ENCODE assay signal across 8 cellular contexts in genomic region chr11:69640995-69641581, GRCh38. TPM values are rescaled to one million over a fixed set of nuclear protein-coding genes. Genes with fewer than 3 reads are reported as not detected.
DNase-seq lines count a peak whose midpoint lies in the region; ATAC-seq and TF ChIP-seq lines count a peak whose summit lies in the region.

CCND1 (plus strand) TSS chr11:69641156; CDS start chr11:69641314, 158 bp downstream.

- H3K4me1 ChIP-seq in GM23248 (ENCODE audit: insufficient read depth) (peaks cover 13% of the 10 kb centered on the region; the same call in 1 of the 2 replicates), OCI-LY3 (ENCODE audit: low read length) (peaks cover 7% of the 10 kb centered on the region), adipocyte (ENCODE audit: control insufficient read depth, insufficient read depth, low read length) (peaks cover 43% of the 10 kb centered on the region), heart left ventricle (peaks cover 8 to 76% (median 66%) of the 10 kb centered on the region in 12 donors), osteoblast (ENCODE audit: insufficient read depth, low read length) (peaks cover 54% of the 10 kb centered on the region)

- peak; percentile 39 for TF ChIP-seq CTCF in AG10803 (conservative IDR thresholded peaks at IDR 0.05; ENCODE audit: low read length)
- TF ChIP-seq CTCF in OCI-LY3 (IDR thresholded peaks at IDR 0.05; ENCODE audit: low read depth, low read length): no peak
- TF ChIP-seq CTCF in heart left ventricle (IDR thresholded peaks at IDR 0.05): peak in 6 of 12 donors; percentile 8 to 39 (median 23)
- peak; percentile 22 for TF ChIP-seq CTCF in osteoblast (IDR thresholded peaks at IDR 0.05; ENCODE audit: extremely low read depth, low read depth, low read length)

- H3K9me3 ChIP-seq in GM23248 (ENCODE audit: low read depth): no peaks in the 10 kb centered on the region
- no peaks in the 10 kb centered on the region for H3K9me3 ChIP-seq in OCI-LY3 (ENCODE audit: insufficient read depth, low read length)
- no peaks in the 10 kb centered on the region for H3K9me3 ChIP-seq in adipocyte (ENCODE audit: control insufficient read depth, low read length)
- H3K9me3 ChIP-seq in heart left ventricle: no peaks in the 10 kb centered on the region
- H3K9me3 ChIP-seq in osteoblast (ENCODE audit: low read depth, low read length): no peaks in the 10 kb centered on the region

- 0 to 2% methylated on average over 41 to 43 of the region's 49 CpGs for WGBS in GM23248 (ENCODE audit: low coverage in 1 of 2, low lambda C conversion rate in 2 of 2, missing lambda C conversion rate in 2 of 2), 2 experiments
- WGBS in heart left ventricle, 4 donors: 0 to 1% (median 0%) methylated on average over 36 to 49 of the region's 49 CpGs

- H3K9me2 ChIP-seq in GM23248 (ENCODE audit: insufficient read depth): no peaks in the 10 kb centered on the region

- intact Hi-C loops in heart left ventricle (cut with DNase I): loop anchor here (1.0 to 10.0 kb wide), 14 partner anchors 144 to 716 kb away; partner anchors contain the start of gene MYEOV (in 3 of the 10)

- ATAC-seq in heart left ventricle: peak; percentile 38 to 62 (median 54)

- no peaks in the 10 kb centered on the region for H3K27me3 ChIP-seq in GM23248 (replicated peaks; ENCODE audit: insufficient read depth)
- peaks cover 6% of the 10 kb centered on the region; the same call in 1 of the 2 replicates for H3K27me3 ChIP-seq in OCI-LY3 (ENCODE audit: low read depth, low read length)
- H3K27me3 ChIP-seq in adipocyte (replicated peaks; ENCODE audit: control insufficient read depth, insufficient read depth, low read length): no peaks in the 10 kb centered on the region
- peaks cover 0 to 57% (median 0%) of the 10 kb centered on the region in 9 donors for H3K27me3 ChIP-seq in heart left ventricle
- no peaks in the 10 kb centered on the region for H3K27me3 ChIP-seq in osteoblast (ENCODE audit: insufficient read depth, low read length)

- H3K79me2 ChIP-seq in GM23248 (ENCODE audit: insufficient read depth) (peaks cover 66% of the 10 kb centered on the region), OCI-LY3 (ENCODE audit: low read length) (peaks cover 27% of the 10 kb centered on the region), osteoblast (ENCODE audit: insufficient read depth, low read length) (peaks cover 58% of the 10 kb centered on the region)

- H3K27ac ChIP-seq in GM23248: peak within 1 kb of the TSS; percentile 97
- peak within 1 kb of the TSS; percentile 73 for H3K27ac ChIP-seq in OCI-LY3 (ENCODE audit: low read length)
- H3K27ac ChIP-seq in heart left ventricle: peak within 1 kb of the TSS; percentile 89 to 100 (median 97)
- H3K27ac ChIP-seq in osteoblast (ENCODE audit: low read depth, low read length): peak within 1 kb of the TSS; percentile 97

- H4K20me1 ChIP-seq in GM23248 (ENCODE audit: insufficient read depth) (no peaks in the 10 kb centered on the region), OCI-LY3 (ENCODE audit: insufficient read depth, low read length) (peaks cover 11% of the 10 kb centered on the region), osteoblast (ENCODE audit: insufficient read depth, low read length) (peaks cover 32% of the 10 kb centered on the region)

- H3F3A ChIP-seq in GM23248 (ENCODE audit: insufficient read depth): peaks cover 26% of the 10 kb centered on the region

- TF ChIP-seq POLR2A in heart left ventricle (IDR thresholded peaks at IDR 0.05) (peak; percentile 19 to 92), erythroblast (IDR thresholded peaks at IDR 0.05; ENCODE audit: low read length) (no peak)

- H2AFZ ChIP-seq in GM23248: peak within 1 kb of the TSS; percentile 68
- peak within 1 kb of the TSS; percentile 76 for H2AFZ ChIP-seq in OCI-LY3 (ENCODE audit: low read depth, low read length)
- H2AFZ ChIP-seq in osteoblast (ENCODE audit: low read length): peak within 1 kb of the TSS; percentile 82

- DNase-seq in AG10803 (ENCODE audit: low read depth) (peak; percentile 92), GM23248 (peak; percentile 96), adipocyte (ENCODE audit: low read depth) (peak; percentile 94), heart left ventricle (peak; percentile 81 to 85 (median 83)), osteoblast (ENCODE audit: insufficient read length, low spot score, missing footprints) (peak; percentile 99), activated gamma-delta T cell treated with Interleukin-2 at 50 U/mL for 16 hours (no peak), erythroblast (lab: John Stamatoyannopoulos, UW) (no peak)

- H3K4me2 ChIP-seq in GM23248 (ENCODE audit: unreplicated experiment): peak within 1 kb of the TSS; percentile 100
- H3K4me2 ChIP-seq in OCI-LY3 (ENCODE audit: low read length): peak within 1 kb of the TSS; percentile 75
- peak within 1 kb of the TSS; percentile 99 for H3K4me2 ChIP-seq in osteoblast (ENCODE audit: insufficient read depth, low read length)

- H3K36me3 ChIP-seq in GM23248 (ENCODE audit: low read depth) (peaks cover 13% of the 10 kb centered on the region; the same call in 1 of the 2 replicates), OCI-LY3 (replicated peaks; ENCODE audit: low read depth, low read length) (peaks cover 24% of the 10 kb centered on the region), adipocyte (ENCODE audit: control insufficient read depth, insufficient read depth, low read length, severe bottlenecking) (peaks cover 19% of the 10 kb centered on the region), heart left ventricle (peaks cover 0 to 26% (median 9%) of the 10 kb centered on the region in 9 donors), osteoblast (ENCODE audit: insufficient read depth, low read length) (peaks cover 30% of the 10 kb centered on the region)

- in situ Hi-C loops in GM23248 (cut with MboI): no loop called here

- H3K4me3 ChIP-seq in AG10803 (ENCODE audit: low read length) (peak within 1 kb of the TSS; percentile 98), GM23248 (peak within 1 kb of the TSS; percentile 85), OCI-LY3 (ENCODE audit: low read length) (peak within 1 kb of the TSS; percentile 84), adipocyte (ENCODE audit: low read length) (peak within 1 kb of the TSS; percentile 99), heart left ventricle (peak within 1 kb of the TSS; percentile 72 to 97 (median 88)), osteoblast (ENCODE audit: insufficient read depth, low read length) (peak within 1 kb of the TSS; percentile 91)

- peak within 1 kb of the TSS; percentile 96 for H3K9ac ChIP-seq in GM23248
- peak within 1 kb of the TSS; percentile 96 for H3K9ac ChIP-seq in OCI-LY3 (ENCODE audit: low read length)
- peak within 1 kb of the TSS; percentile 93 for H3K9ac ChIP-seq in adipocyte (ENCODE audit: low read length)

RNA-seq across cellular contexts. Expression of gene CCND1, which starts in this region (rescaled TPM):
- total RNA-seq in GM23248 (2014; rRNA removed; shearing (Covaris generic)): 684 and 695 TPM in 2 replicates
- polyA plus RNA-seq in GM23248 (2016; fragmentation: Nextera tagmentation; extraction: Ambion mirVana) (1,097 and 1,184 TPM in 2 replicates), heart left ventricle (10 to 100 TPM; 27.9 to 50.5 TPM)
- total RNA-seq in heart left ventricle (100 to 1,000 TPM; 104 to 312 (median 162) TPM), osteoblast (187 and 237 TPM in 2 replicates)

Comparison
In these comparisons a context has a peak if more than half of its experiments do, and no peak if none do; other contexts are left out.
1. RNA of gene CCND1 (polyA plus RNA-seq): 1,097 to 1,184 TPM in GM23248; 27.9 to 50.5 TPM in heart left ventricle; every median in the first group is over 10 times any median in the second.
2. DNase-seq: peak in AG10803 (single experiment), GM23248 (single experiment), adipocyte (single experiment), heart left ventricle (5 of 5) and osteoblast (single experiment); none in activated gamma-delta T cell treated with Interleukin-2 at 50 U/mL for 16 hours (single experiment) and erythroblast (0 of 2).
3. Peak in every context shown above with its lines, with median percentiles within 50 percentile points of each other: H3K4me3 ChIP-seq, H2AFZ ChIP-seq, H3K27ac ChIP-seq, H3K4me2 ChIP-seq and H3K9ac ChIP-seq.